ENCODE assay signal across 8 cellular contexts in genomic region chr21:14027235-14027869, GRCh38.
A peak's percentile ranks its signal among the peaks of the same experiment; 100 is the strongest.
DNase-seq lines count a peak whose midpoint lies in the region; ATAC-seq and TF ChIP-seq lines count a peak whose summit lies in the region.
"Not testable (repeated sequence)": the region's sequence is repeated elsewhere in the genome, so short reads cannot be mapped to it uniquely, and the experiment has no call there.

No MANE protein-coding gene starts in this region.

- TF ChIP-seq POLR2A in breast epithelium (IDR thresholded peaks at IDR 0.05): not testable (repeated sequence)

- H3K4me1 ChIP-seq in ACC112 (ENCODE audit: control insufficient read depth, insufficient read depth, low read length, unreplicated experiment); breast epithelium; skeletal muscle tissue (ENCODE audit: control insufficient read depth in 3 of 3, insufficient read depth in 3 of 3, low read length in 3 of 3): not testable (repeated sequence)

- intact Hi-C loops in breast epithelium (cut with DNase I; ENCODE audit: low total_unique reads): not testable (repeated sequence)

- DNase-seq in NCI-H2171 (lab: John Stamatoyannopoulos, UW) (peak; percentile 87), breast epithelium (ENCODE audit: low spot score in 2 of 2) (peak; percentile 88 to 89)

- not testable (repeated sequence) for H3K27me3 ChIP-seq in ACC112 (ENCODE audit: insufficient read depth, low read length); breast epithelium; skeletal muscle tissue (ENCODE audit: control insufficient read depth in 3 of 3, insufficient read depth in 3 of 3, low read length in 3 of 3)

- H3K79me2 ChIP-seq in ACC112 (ENCODE audit: control insufficient read depth, insufficient read depth, low read length, unreplicated experiment): not testable (repeated sequence)

- H3K4me3 ChIP-seq in ACC112 (ENCODE audit: low read depth, low read length) (peak overlapping the region; percentile 88), breast epithelium (peak overlapping the region; percentile 47 to 76 (median 55)), iPS-18c (ENCODE audit: insufficient read depth, low read depth, low read length) (peak overlapping the region; percentile 61; the same call in 1 of the 2 replicates), skeletal muscle tissue (ENCODE audit: low read length in 3 of 3) (peak overlapping the region; percentile 65 to 72 (median 70))

- TF ChIP-seq CTCF in VCaP (conservative IDR thresholded peaks at IDR 0.05); breast epithelium (IDR thresholded peaks at IDR 0.05): not testable (repeated sequence)

- not testable (repeated sequence) for H3K27ac ChIP-seq in ACC112 (ENCODE audit: low read depth, low read length); skeletal muscle tissue (ENCODE audit: low read depth, low read length)
- peak overlapping the region; percentile 51 for H3K27ac ChIP-seq in VCaP
- H3K27ac ChIP-seq in breast epithelium: peak overlapping the region; percentile 29 to 74

- H3K36me3 ChIP-seq in ACC112 (ENCODE audit: insufficient read depth, low read length); breast epithelium; skeletal muscle tissue (ENCODE audit: control insufficient read depth in 3 of 3, insufficient read depth in 3 of 3, low read length in 3 of 3): not testable (repeated sequence)

- peak; percentile 100 for ATAC-seq in GM18868 (IDR thresholded peaks at IDR 0.05; ENCODE audit: unreplicated experiment)
- ATAC-seq in HG03095 (IDR thresholded peaks at IDR 0.05; ENCODE audit: unreplicated experiment): peak; percentile 100

- H2AFZ ChIP-seq in ACC112 (ENCODE audit: low read length, unreplicated experiment): peak overlapping the region; percentile 33

- not testable (repeated sequence) for H3K9me3 ChIP-seq in breast epithelium; iPS-18c (ENCODE audit: control insufficient read depth, insufficient read depth, low read length); skeletal muscle tissue (ENCODE audit: control insufficient read depth in 3 of 3, low read length in 3 of 3)

- peak overlapping the region; percentile 38 to 51 (median 40) for H3K9ac ChIP-seq in skeletal muscle tissue (ENCODE audit: low read depth in 1 of 3, low read length in 3 of 3)
